In the genomic region with DNA sequence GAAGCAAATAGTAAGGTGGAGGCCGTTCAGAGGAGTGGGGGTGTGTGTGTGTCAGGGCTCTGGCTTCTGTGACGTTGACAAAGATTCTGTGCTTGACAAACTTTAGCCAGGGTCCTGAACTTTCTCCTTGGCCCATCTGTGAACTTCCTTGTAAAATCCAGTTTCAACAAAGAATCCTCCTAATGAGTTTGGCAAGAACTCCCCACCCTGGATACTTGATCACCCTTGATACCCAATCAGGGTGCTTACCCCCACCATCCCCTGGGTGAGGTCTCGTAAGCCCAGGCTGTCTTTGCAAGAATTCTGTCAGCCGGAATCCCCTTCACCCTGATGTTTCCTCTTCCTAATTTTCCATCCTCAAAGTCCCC, we compare ENCODE assay signal across 12 cellular contexts. TPM values are rescaled to one million over a fixed set of nuclear protein-coding genes. Genes with fewer than 3 reads are reported as not detected.
DNase-seq lines count a peak whose midpoint lies in the region; ATAC-seq and TF ChIP-seq lines count a peak whose summit lies in the region.
"Had no signal": no experiment of that assay in that cellular context is flagged by ENCODE, and none has a peak within 500 bp of the region (broad histone marks: within the 10 kb centered on the region; RNA-seq: fewer than 3 reads in every experiment).

No MANE protein-coding gene starts in this region.

- ATAC-seq in heart right ventricle (no peak), left cardiac atrium (no peak), upper lobe of right lung (no peak)
- no peak for ATAC-seq in activated naive CD8-positive, alpha-beta T cell treated with anti-CD3 and anti-CD28 coated beads, Interleukin-2, amount 50 U/mL, for 24 hours
- ATAC-seq in naive thymus-derived CD8-positive, alpha-beta T cell, result no peak
- ATAC-seq: Panc1 had no signal

- intact Hi-C loops in heart right ventricle (cut with DNase I) (loop anchor here in 1 of 10 donors (10.0 kb wide), 1 partner anchor 88 kb away; no protein-coding TSS in a partner anchor), left cardiac atrium (cut with DNase I) (no loop called here), upper lobe of right lung (cut with DNase I) (no loop called here)

- no peak overlapping the region for H3K4me3 Mint-ChIP-seq in activated naive CD8-positive, alpha-beta T cell treated with anti-CD3 and anti-CD28 coated beads, Interleukin-2, amount 50 U/mL, for 24 hours
- H3K4me3 Mint-ChIP-seq in naive thymus-derived CD8-positive, alpha-beta T cell, result peak overlapping the region in 9 of 10 donors; percentile 3 to 84 (median 64)

- H3K27ac ChIP-seq in heart right ventricle (peak overlapping the region in 9 of 10 donors; percentile 39 to 99 (median 94)), upper lobe of right lung (peak overlapping the region; percentile 95)

- POLR2A ChIA-PET in naive thymus-derived CD8-positive, alpha-beta T cell (lab: Charles Lee), result interaction anchor here (1.4 to 12.1 kb wide), 5 partner anchors 10 to 65 kb away, joined by 3 to 221 read pairs (median 7); no protein-coding TSS in a partner anchor

- H3K27ac Mint-ChIP-seq in activated naive CD8-positive, alpha-beta T cell treated with anti-CD3 and anti-CD28 coated beads, Interleukin-2, amount 50 U/mL, for 24 hours, result peak overlapping the region; percentile 97
- H3K27ac Mint-ChIP-seq in naive thymus-derived CD8-positive, alpha-beta T cell, result peak overlapping the region; percentile 91 to 98 (median 97)

- H3K9me3 ChIP-seq in heart right ventricle (peaks cover 0 to 18% (median 4%) of the 10 kb centered on the region in 11 donors), upper lobe of right lung (no peaks in the 10 kb centered on the region)

- no peak for TF ChIP-seq CTCF in heart right ventricle (IDR thresholded peaks at IDR 0.05)
- TF ChIP-seq CTCF in upper lobe of right lung (IDR thresholded peaks at IDR 0.05), result no peak

- H3K36me3 Mint-ChIP-seq in activated naive CD8-positive, alpha-beta T cell treated with anti-CD3 and anti-CD28 coated beads, Interleukin-2, amount 50 U/mL, for 24 hours (ENCODE audit: low read depth), result peaks cover 20% of the 10 kb centered on the region
- H3K36me3 Mint-ChIP-seq in naive thymus-derived CD8-positive, alpha-beta T cell, result peaks cover 0 to 7% (median 0%) of the 10 kb centered on the region in 3 donors

- H3K4me1 ChIP-seq in heart right ventricle (peaks cover 14 to 48% (median 41%) of the 10 kb centered on the region in 9 donors), upper lobe of right lung (peaks cover 39% of the 10 kb centered on the region)

- no peaks in the 10 kb centered on the region for H3K27me3 Mint-ChIP-seq in activated naive CD8-positive, alpha-beta T cell treated with anti-CD3 and anti-CD28 coated beads, Interleukin-2, amount 50 U/mL, for 24 hours
- no peaks in the 10 kb centered on the region for H3K27me3 Mint-ChIP-seq in naive thymus-derived CD8-positive, alpha-beta T cell

- H3K4me3 ChIP-seq in heart right ventricle, result no peak overlapping the region
- no peak overlapping the region for H3K4me3 ChIP-seq in upper lobe of right lung
- H3K4me3 ChIP-seq: GM23248 had no signal

- peaks cover 15% of the 10 kb centered on the region for H3K9me3 Mint-ChIP-seq in activated naive CD8-positive, alpha-beta T cell treated with anti-CD3 and anti-CD28 coated beads, Interleukin-2, amount 50 U/mL, for 24 hours
- H3K9me3 Mint-ChIP-seq in naive thymus-derived CD8-positive, alpha-beta T cell, result peaks cover 0 to 2% (median 0%) of the 10 kb centered on the region in 9 donors

- peaks cover 70% of the 10 kb centered on the region for H3K4me1 Mint-ChIP-seq in activated naive CD8-positive, alpha-beta T cell treated with anti-CD3 and anti-CD28 coated beads, Interleukin-2, amount 50 U/mL, for 24 hours
- H3K4me1 Mint-ChIP-seq in naive thymus-derived CD8-positive, alpha-beta T cell, result peaks cover 39 to 75% (median 55%) of the 10 kb centered on the region in 4 donors

- H3K27me3 ChIP-seq in heart right ventricle, result no peaks in the 10 kb centered on the region
- H3K27me3 ChIP-seq in upper lobe of right lung, result no peaks in the 10 kb centered on the region

- H3K36me3 ChIP-seq in heart right ventricle (no peaks in the 10 kb centered on the region), upper lobe of right lung (no peaks in the 10 kb centered on the region)

- no peak for DNase-seq in heart right ventricle
- no peak for DNase-seq in left cardiac atrium
- no peak for DNase-seq in activated naive CD8-positive, alpha-beta T cell treated with anti-CD3 and anti-CD28 coated beads, Interleukin-2, amount 50 U/mL, for 24 hours
- DNase-seq in naive thymus-derived CD8-positive, alpha-beta T cell, result peak in 1 of 10 donors; percentile 35
- peak; percentile 19 for DNase-seq in upper lobe of right lung
- DNase-seq in central memory CD4-positive, alpha-beta T cell, result no peak
- DNase-seq in cerebellar cortex (ENCODE audit: low spot score), result no peak
- DNase-seq in NCI-H1092 treated with DMSO at 0.1 percent for 48 hours (lab: John Stamatoyannopoulos, UW), result no peak
- DNase-seq: GM23248; NCI-H1417; stimulated activated naive CD4-positive, alpha-beta T cell had no signal

- WGBS in heart right ventricle, 2 donors, result 32 to 44% methylated on average over 4 of the region's 4 CpGs

RNA-seq across cellular contexts. Expression of gene CARD19, which starts 3.0 kb away (rescaled TPM):
- total RNA-seq in heart right ventricle (10 to 100 TPM; 22.3 to 33.7 (median 25.9) TPM), left cardiac atrium (10 to 100 TPM; 20.2 to 26.3 TPM), upper lobe of right lung (31.8 TPM)
- polyA plus RNA-seq in heart right ventricle, result 10 to 100 TPM; 41.9 to 47.3 TPM
- total RNA-seq in naive thymus-derived CD8-positive, alpha-beta T cell, result 10 to 100 TPM; 68.9 to 71.2 TPM
- 10 to 100 TPM; 56.3 to 62.9 (median 56.9) TPM for polyA plus RNA-seq in naive thymus-derived CD8-positive, alpha-beta T cell

RNA-seq across cellular contexts. Expression of gene SUSD3, which starts 34.6 kb away (rescaled TPM):
- total RNA-seq in heart right ventricle, result 1 to 10 TPM in 3 of 10 donors, under 1 TPM in 6, not detected in 1; 0.40 to 2.1 (median 0.79) TPM
- under 1 TPM; 0.74 to 0.88 TPM for polyA plus RNA-seq in heart right ventricle
- 1 to 10 TPM; 1.6 to 2.4 TPM for total RNA-seq in left cardiac atrium
- total RNA-seq in naive thymus-derived CD8-positive, alpha-beta T cell, result 10 to 100 TPM; 62.1 to 64.0 TPM
- 100 to 1,000 TPM in 2 of 3 donors, 10 to 100 TPM in 1; 86.7 to 208 (median 145) TPM for polyA plus RNA-seq in naive thymus-derived CD8-positive, alpha-beta T cell
- 4.8 TPM for total RNA-seq in upper lobe of right lung
- polyA plus RNA-seq: GM23248 had no signal

RNA-seq across cellular contexts. Expression of gene NINJ1, which starts 41.0 kb away (rescaled TPM):
- 10 to 100 TPM; 35.5 to 77.1 (median 41.3) TPM for total RNA-seq in heart right ventricle
- 10 to 100 TPM; 39.8 to 50.3 TPM for polyA plus RNA-seq in heart right ventricle
- 10 to 100 TPM; 38.4 to 45.9 TPM for total RNA-seq in left cardiac atrium
- total RNA-seq in naive thymus-derived CD8-positive, alpha-beta T cell, result 10 to 100 TPM; 33.8 to 35.6 TPM
- polyA plus RNA-seq in naive thymus-derived CD8-positive, alpha-beta T cell, result 10 to 100 TPM; 78.5 to 97.6 (median 96.0) TPM
- total RNA-seq in upper lobe of right lung, result 53.2 TPM

Comparison
In these comparisons a context has a peak if more than half of its experiments do, and no peak if none do; other contexts are left out.
1. RNA of gene SUSD3, which starts 34.6 kb away (total RNA-seq): 62.1 to 64.0 TPM in naive thymus-derived CD8-positive, alpha-beta T cell; 4.8 TPM in upper lobe of right lung (single experiment), 1.6 to 2.4 TPM in left cardiac atrium and 0.40 to 2.1 TPM in heart right ventricle; every median in the first group is over 10 times any median in the second.